Comparison of ENCODE assay signal across 20 cellular contexts in genomic region chr3:69246612-69247011, GRCh38.
A peak's percentile ranks its signal among the peaks of the same experiment; 100 is the strongest.
DNase-seq lines count a peak whose midpoint lies in the region; ATAC-seq and TF ChIP-seq lines count a peak whose summit lies in the region.
"Had no signal": no experiment of that assay in that cellular context is flagged by ENCODE, and none has a peak within 500 bp of the region (broad histone marks: within the 10 kb centered on the region; RNA-seq: fewer than 3 reads in every experiment).

No MANE protein-coding gene starts in this region.

- H3K27ac ChIP-seq in cardiac muscle cell (peak overlapping the region; percentile 32), mesendoderm (ENCODE audit: low read depth, low read length) (no peak overlapping the region)
- H3K27ac ChIP-seq: GM23248 had no signal

- H3K18ac ChIP-seq in mesendoderm (ENCODE audit: low read length): no peak overlapping the region

- H3K4ac ChIP-seq in mesendoderm (ENCODE audit: low read depth, low read length): no peak overlapping the region

- ATAC-seq in activated CD8-positive, alpha-beta T cell treated with anti-CD3 and anti-CD28 coated beads, Interleukin-2, amount 10 ng/mL, durations not matched to agents 7 days and 5 days: no peak
- no peak for ATAC-seq in omental fat pad (ENCODE audit: low FRiP score)

- DNase-seq in cardiac muscle cell (ENCODE audit: low read depth in 1 of 2, low spot score in 1 of 2) (no peak), cardiac septum (ENCODE audit: low spot score) (no peak), mesendoderm (peak; percentile 25), renal cortical epithelial cell (ENCODE audit: low read depth) (peak; percentile 49), mesenteric fat pad (ENCODE audit: low spot score) (no peak), omental fat pad (ENCODE audit: low spot score) (no peak)
- DNase-seq in activated CD8-positive, alpha-beta T cell treated with anti-CD3 and anti-CD28 coated beads, Interleukin-2, amount 10 ng/mL, durations not matched to agents 7 days and 5 days: no peak
- DNase-seq: CD4-positive, CD25-positive, alpha-beta regulatory T cell; DMS53; GM23248; H7; Karpas-422; NCI-H1092 treated with DMSO at 0.1 percent for 48 hours; NCI-H1436; NCI-H187 treated with DMSO at 0.1 percent for 48 hours; NCI-H2171 treated with DMSO at 0.1 percent for 48 hours; NCI-H446; NCI-H524 treated with DMSO at 0.1 percent for 48 hours; NCI-H774; SIG-M5 had no signal

- no peak overlapping the region for H2AK5ac ChIP-seq in mesendoderm (ENCODE audit: low read length)

- no peak overlapping the region for H4K8ac ChIP-seq in mesendoderm (ENCODE audit: low read depth, low read length)

- no peak overlapping the region for H3K9ac ChIP-seq in mesendoderm (ENCODE audit: low read length)
- H3K9ac ChIP-seq: GM23248 had no signal

- intact Hi-C loops in cardiac septum (cut with DNase I): no loop called here

- H3K4me1 ChIP-seq in cardiac muscle cell (ENCODE audit: low read depth): peaks cover 52% of the 10 kb centered on the region
- peaks cover 12% of the 10 kb centered on the region for H3K4me1 ChIP-seq in mesendoderm (ENCODE audit: control insufficient read depth, low read depth, low read length)

- no peak overlapping the region for H3K4me3 Mint-ChIP-seq in activated CD8-positive, alpha-beta T cell treated with anti-CD3 and anti-CD28 coated beads, Interleukin-2, amount 10 ng/mL, durations not matched to agents 7 days and 5 days

- no peak overlapping the region for H2BK15ac ChIP-seq in mesendoderm (replicated peaks; ENCODE audit: low read depth)

- H3K27me3 ChIP-seq in cardiac muscle cell (no peaks in the 10 kb centered on the region), mesendoderm (ENCODE audit: insufficient read depth, low read length, poor library complexity) (no peaks in the 10 kb centered on the region)

- no CpG with 5 or more reads among the region's 7 CpGs for WGBS in mesendoderm (ENCODE audit: extremely low coverage, insufficient coverage, low lambda C conversion rate)

- POLR2A ChIA-PET in activated CD8-positive, alpha-beta T cell treated with anti-CD3 and anti-CD28 coated beads, Interleukin-2, amount 10 ng/mL, durations not matched to agents 7 days and 5 days (lab: Charles Lee): no interaction called here

- H3K36me3 ChIP-seq in cardiac muscle cell: no peaks in the 10 kb centered on the region
- no peaks in the 10 kb centered on the region for H3K36me3 ChIP-seq in mesendoderm (ENCODE audit: control insufficient read depth, insufficient read depth, low read length)

- no peak overlapping the region for H3K4me2 ChIP-seq in mesendoderm (ENCODE audit: low read length)

- TF ChIP-seq CTCF in cardiac muscle cell (IDR thresholded peaks at IDR 0.05; ENCODE audit: low read depth, low read length) (no peak), omental fat pad (IDR thresholded peaks at IDR 0.05) (no peak)

- H3K36me3 Mint-ChIP-seq in activated CD8-positive, alpha-beta T cell treated with anti-CD3 and anti-CD28 coated beads, Interleukin-2, amount 10 ng/mL, durations not matched to agents 7 days and 5 days (ENCODE audit: low read depth): no peaks in the 10 kb centered on the region
- H3K36me3 Mint-ChIP-seq: CD4-positive, CD25-positive, alpha-beta regulatory T cell had no signal

- CTCF ChIA-PET in activated CD8-positive, alpha-beta T cell treated with anti-CD3 and anti-CD28 coated beads, Interleukin-2, amount 10 ng/mL, durations not matched to agents 7 days and 5 days (lab: Charles Lee): interaction anchor here (1.4 kb wide), 1 partner anchor 85 kb away, joined by 4 read pairs; no protein-coding TSS in a partner anchor

- H3K56ac ChIP-seq in mesendoderm (ENCODE audit: low read length): no peak overlapping the region

- no peak overlapping the region for H3K27ac Mint-ChIP-seq in activated CD8-positive, alpha-beta T cell treated with anti-CD3 and anti-CD28 coated beads, Interleukin-2, amount 10 ng/mL, durations not matched to agents 7 days and 5 days
- H3K27ac Mint-ChIP-seq: CD4-positive, CD25-positive, alpha-beta regulatory T cell had no signal

- no peak overlapping the region for H2BK120ac ChIP-seq in mesendoderm (ENCODE audit: low read depth, low read length)

- peaks cover 2% of the 10 kb centered on the region for H3K27me3 Mint-ChIP-seq in activated CD8-positive, alpha-beta T cell treated with anti-CD3 and anti-CD28 coated beads, Interleukin-2, amount 10 ng/mL, durations not matched to agents 7 days and 5 days (ENCODE audit: low read depth)

- peaks cover 7% of the 10 kb centered on the region for H3K4me1 Mint-ChIP-seq in activated CD8-positive, alpha-beta T cell treated with anti-CD3 and anti-CD28 coated beads, Interleukin-2, amount 10 ng/mL, durations not matched to agents 7 days and 5 days (ENCODE audit: low read depth)

- no peak overlapping the region for H2BK5ac ChIP-seq in mesendoderm (ENCODE audit: low read length)

- no peaks in the 10 kb centered on the region for H3K9me3 ChIP-seq in cardiac muscle cell (ENCODE audit: low read depth)

- no peak overlapping the region for H4K5ac ChIP-seq in mesendoderm (ENCODE audit: low read length)

- H3K9me3 Mint-ChIP-seq in activated CD8-positive, alpha-beta T cell treated with anti-CD3 and anti-CD28 coated beads, Interleukin-2, amount 10 ng/mL, durations not matched to agents 7 days and 5 days (ENCODE audit: insufficient read depth): no peaks in the 10 kb centered on the region

- H3K4me3 ChIP-seq in cardiac muscle cell (no peak overlapping the region), mesendoderm (ENCODE audit: low read length) (no peak overlapping the region)
- H3K4me3 ChIP-seq: GM23248 had no signal

- no peak overlapping the region for H3K23ac ChIP-seq in mesendoderm (ENCODE audit: low read length)

- no peaks in the 10 kb centered on the region for H3K79me2 ChIP-seq in mesendoderm (ENCODE audit: control insufficient read depth, insufficient read depth, low read length)

- no peaks in the 10 kb centered on the region for H3K79me1 ChIP-seq in mesendoderm (ENCODE audit: low read length)

Comparison
In these comparisons a context has a peak if more than half of its experiments do, and no peak if none do; other contexts are left out.
1. DNase-seq: peak in mesendoderm (single experiment) and renal cortical epithelial cell (single experiment); none in cardiac muscle cell (0 of 2), cardiac septum (single experiment), activated CD8-positive, alpha-beta T cell treated with anti-CD3 and anti-CD28 coated beads, Interleukin-2, amount 10 ng/mL, durations not matched to agents 7 days and 5 days (single experiment), mesenteric fat pad (single experiment) and omental fat pad (single experiment).